Comparison of ENCODE assay signal across 8 cellular contexts in genomic region chr10:72321248-72322029, GRCh38. TPM values are rescaled to one million over a fixed set of nuclear protein-coding genes. Genes with fewer than 3 reads are reported as not detected.
DNase-seq lines count a peak whose midpoint lies in the region; ATAC-seq, FAIRE-seq and TF ChIP-seq lines count a peak whose summit lies in the region.

No MANE protein-coding gene starts in this region.

- DNase-seq in A549 (ENCODE audit: low read depth in 1 of 2, low spot score in 1 of 2), result no peak
- DNase-seq in brain microvascular endothelial cell, result no peak
- DNase-seq in GM19240 (ENCODE audit: insufficient read length, low spot score), result no peak
- no peak for DNase-seq in hypothalamus (lab: John Stamatoyannopoulos, UW)
- no peak for DNase-seq in C1 segment of cervical spinal cord (lab: John Stamatoyannopoulos, UW)
- DNase-seq in NCI-H226, result no peak

- H3K27me3 ChIP-seq in HUES6 (ENCODE audit: control insufficient read depth, insufficient read depth, low read length) (no peaks in the 10 kb centered on the region), brain microvascular endothelial cell (replicated peaks) (no peaks in the 10 kb centered on the region), muscle layer of duodenum (ENCODE audit: low read depth, low read length) (no peaks in the 10 kb centered on the region)

- TF ChIP-seq RAD21 in A549 (conservative IDR thresholded peaks at IDR 0.05 in 1 of 2, IDR thresholded peaks at IDR 0.05 in 1 of 2), result no peak

- peak overlapping the region; percentile 85 for H3K9ac ChIP-seq in HUES6 (ENCODE audit: low read length)

- no peak for TF ChIP-seq CTCF in A549 (IDR thresholded peaks at IDR 0.05)
- TF ChIP-seq CTCF in brain microvascular endothelial cell (IDR thresholded peaks at IDR 0.05; ENCODE audit: low read depth, low read length, missing control alignments), result no peak

- H3K4me1 ChIP-seq in A549 (peaks cover 84% of the 10 kb centered on the region), HUES6 (ENCODE audit: control insufficient read depth, insufficient read depth, low read length) (peaks cover 49% of the 10 kb centered on the region), muscle layer of duodenum (ENCODE audit: control insufficient read depth in 1 of 2, insufficient read depth in 2 of 2, low read length in 2 of 2) (peaks cover 14 to 32% of the 10 kb centered on the region in 2 donors)

- TF ChIP-seq POLR2A in A549 (IDR thresholded peaks at IDR 0.05; ENCODE audit: low read length), result 0 out of 2 replicates have a peak, but pooled peaks have one; percentile 13

- no peak for TF ChIP-seq EP300 in A549 (IDR thresholded peaks at IDR 0.05)

- 68% methylated on average over 11 of the region's 13 CpGs for WGBS in A549 (ENCODE audit: missing lambda C conversion rate)

- H3K4me2 ChIP-seq in A549, result peak overlapping the region; percentile 82

- H3K27ac ChIP-seq in A549 (peak overlapping the region; percentile 98 to 99), HUES6 (ENCODE audit: low read depth, low read length) (peak overlapping the region; percentile 78), brain microvascular endothelial cell (peak overlapping the region; percentile 97), muscle layer of duodenum (ENCODE audit: low read length) (peak overlapping the region; percentile 87)

- no peak for ATAC-seq in A549

- H3K4me3 ChIP-seq in A549, result peak overlapping the region; percentile 7; the same call in 1 of the 3 replicates
- no peak overlapping the region for H3K4me3 ChIP-seq in HUES6 (ENCODE audit: low read depth, low read length)
- no peak overlapping the region for H3K4me3 ChIP-seq in brain microvascular endothelial cell (ENCODE audit: low read depth, low read length)
- H3K4me3 ChIP-seq in muscle layer of duodenum (ENCODE audit: low read depth in 1 of 2, low read length in 2 of 2), result peak overlapping the region in 1 of 2 donors; percentile 58

- no peak for FAIRE-seq in A549 (lab: Jason Lieb, UNC)

- CTCF ChIA-PET in A549 (lab: Yijun Ruan, JAX), result interaction anchor here (1.0 to 8.5 kb wide), 16 partner anchors 13 to 366 kb away, joined by 3 to 94 read pairs (median 6); partner anchors contain the start of genes ANAPC16, ASCC1 and DDIT4

- in situ Hi-C loops in brain microvascular endothelial cell (cut with HindIII; ENCODE audit: low pct_ligation_motif_present, low sequenced_read_pairs), result no loop called here

- no peaks in the 10 kb centered on the region for H3K36me3 ChIP-seq in HUES6 (ENCODE audit: control insufficient read depth, insufficient read depth, low read length)
- no peaks in the 10 kb centered on the region for H3K36me3 ChIP-seq in brain microvascular endothelial cell (replicated peaks)
- peaks cover 0 to 3% of the 10 kb centered on the region in 2 donors for H3K36me3 ChIP-seq in muscle layer of duodenum (ENCODE audit: control insufficient read depth in 1 of 2, insufficient read depth in 2 of 2, low read length in 2 of 2)

- H3K9me3 ChIP-seq in A549, result no peaks in the 10 kb centered on the region
- no peaks in the 10 kb centered on the region for H3K9me3 ChIP-seq in HUES6 (ENCODE audit: control insufficient read depth, insufficient read depth, low read depth, low read length)
- H3K9me3 ChIP-seq in muscle layer of duodenum (ENCODE audit: control insufficient read depth in 1 of 2, low read length in 2 of 2), result no peaks in the 10 kb centered on the region

- POLR2A ChIA-PET in A549 (lab: Yijun Ruan, JAX), result interaction anchor here (0.6 to 5.9 kb wide), 18 partner anchors 8 to 195 kb away, joined by 3 to 197 read pairs (median 8); partner anchors contain the start of genes ANAPC16, ASCC1 and DDIT4

TF ChIP-seq in A549, 52 proteins besides CTCF, POLR2A, EP300 and RAD21:
- TF ChIP-seq PBX3 (IDR thresholded peaks at IDR 0.05) (no peak), HEYL (CRISPR knock-in tag; IDR thresholded peaks at IDR 0.05) (0 out of 2 replicates have a peak, but pooled peaks have one; percentile 21), HOXB5 (CRISPR knock-in tag; IDR thresholded peaks at IDR 0.05) (no peak), ZSCAN20 (CRISPR knock-in tag; IDR thresholded peaks at IDR 0.05) (peak; percentile 70; the same call in 1 of the 2 replicates), HOXB13 (CRISPR knock-in tag; IDR thresholded peaks at IDR 0.05; ENCODE audit: low read depth) (peak; percentile 48; the same call in 1 of the 2 replicates), E2F6 (IDR thresholded peaks at IDR 0.05; ENCODE audit: borderline replicate concordance, low read depth) (no peak)
TF ChIP-seq in A549: peak in this region for 3.

RNA-seq across cellular contexts. Expression of gene DNAJB12, which starts 33.3 kb away (rescaled TPM):
- polyA plus RNA-seq in A549 (2011; rRNA removed) (21.5 and 24.4 TPM in 2 replicates), A549 (2017; fragmentation: RNase III; extraction: RNeasy Plus Mini Kit Qiagen cat#74134 plus additional on column Dnase treatment) (26.1 to 28.5 TPM (median 26.7 TPM) in 3 replicates)
- 26.6 and 31.3 TPM in 2 replicates for polyA plus RNA-seq in A549 (2012; cell fraction: cytosol; rRNA removed)
- polyA plus RNA-seq in A549 (2012; cell fraction: nucleus; rRNA removed), result 46.2 and 51.4 TPM in 2 replicates
- 31.6 and 32.2 TPM in 2 replicates for polyA minus RNA-seq in A549 (2011; rRNA and poly(A)+ RNA removed)

RNA-seq across cellular contexts. Expression of gene DDIT4, which starts 47.7 kb away (rescaled TPM):
- polyA plus RNA-seq in A549 (2011; rRNA removed) (329 and 392 TPM in 2 replicates), A549 (2017; fragmentation: RNase III; extraction: RNeasy Plus Mini Kit Qiagen cat#74134 plus additional on column Dnase treatment) (188 to 239 TPM (median 238 TPM) in 3 replicates)
- 189 and 275 TPM in 2 replicates for polyA plus RNA-seq in A549 (2012; cell fraction: cytosol; rRNA removed)
- 368 and 387 TPM in 2 replicates for polyA plus RNA-seq in A549 (2012; cell fraction: nucleus; rRNA removed)
- 299 and 339 TPM in 2 replicates for polyA minus RNA-seq in A549 (2011; rRNA and poly(A)+ RNA removed)
